Comparison of ENCODE assay signal across 8 cellular contexts in the genomic region with DNA sequence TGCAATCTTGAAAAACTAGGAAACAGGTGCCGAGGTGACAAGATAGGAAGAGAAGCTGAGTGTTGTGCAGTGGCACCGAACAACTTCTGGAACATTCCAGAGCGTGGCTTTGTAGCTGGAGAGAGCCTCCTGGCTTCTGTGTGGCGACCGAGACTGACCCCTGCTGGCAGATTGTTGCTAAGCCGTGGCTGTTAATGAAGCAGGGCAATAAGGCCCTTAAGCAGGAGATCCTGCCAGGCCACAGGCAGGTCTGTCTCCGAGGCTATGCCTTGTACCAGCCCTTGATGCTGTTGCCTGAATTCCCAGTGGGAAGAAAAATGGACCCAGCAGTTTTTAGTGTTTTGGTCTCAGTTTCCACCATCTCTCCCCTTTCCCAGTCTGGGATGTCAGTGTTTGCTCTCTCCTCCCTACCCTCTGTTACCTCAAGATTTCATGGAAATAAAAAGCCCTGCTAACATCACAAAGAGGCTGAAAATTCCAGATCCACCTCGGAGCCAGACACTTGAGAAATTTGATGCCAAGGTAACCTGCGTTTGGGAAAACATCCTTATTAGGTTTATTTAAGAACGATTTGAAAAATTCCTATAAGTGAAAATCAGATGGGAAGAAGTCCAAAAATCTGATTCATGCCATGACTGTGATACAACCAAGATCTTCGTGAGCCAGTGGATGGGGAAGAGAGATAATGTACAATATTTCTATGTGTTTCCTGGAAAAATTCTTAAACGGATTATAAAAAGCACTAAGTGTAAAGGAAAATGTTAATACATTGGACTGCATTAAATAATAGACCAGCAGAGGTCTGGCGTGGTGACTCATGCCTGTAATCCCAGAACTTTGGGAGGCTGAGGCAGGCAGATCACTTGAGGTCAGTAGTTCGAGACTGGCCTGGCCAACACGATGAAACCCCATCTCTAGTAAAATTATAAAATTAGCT.
DNase-seq lines count a peak whose midpoint lies in the region; ATAC-seq and TF ChIP-seq lines count a peak whose summit lies in the region.

No MANE protein-coding gene starts in this region.

- H3K4me3 ChIP-seq in gastroesophageal sphincter (no peak overlapping the region), ovary (no peak overlapping the region), transverse colon (no peak overlapping the region)

- intact Hi-C loops in ovary (cut with DNase I) (loop anchor here in 1 of 4 donors (10.0 kb wide), 1 partner anchor 313 kb away; no protein-coding TSS in a partner anchor), transverse colon (cut with DNase I; ENCODE audit: low total_unique reads) (loop anchor here (10.0 kb wide), 1 partner anchor 153 kb away; no protein-coding TSS in a partner anchor)

- H3K4me1 ChIP-seq in gastroesophageal sphincter (peaks cover 0 to 11% (median 0%) of the 10 kb centered on the region in 3 donors), ovary (ENCODE audit: insufficient read depth) (peaks cover 3% of the 10 kb centered on the region), transverse colon (peaks cover 0 to 10% (median 1%) of the 10 kb centered on the region in 4 donors)

- TF ChIP-seq EP300 in gastroesophageal sphincter (IDR thresholded peaks at IDR 0.05) (no peak), ovary (IDR thresholded peaks at IDR 0.05) (no peak), transverse colon (IDR thresholded peaks at IDR 0.05; ENCODE audit: low read depth) (no peak)

- in situ Hi-C loops in transverse colon (cut with MboI; ENCODE audit: low pct_ligation_motif_present in 1 of 4, low pct_unique_long_range_greater_than_20kb in 1 of 4, low sequenced_read_pairs in 3 of 4), result loop anchor here (5.0 to 25.0 kb wide), 3 partner anchors 305 to 313 kb away; no protein-coding TSS in a partner anchor

- H3K27me3 ChIP-seq in gastroesophageal sphincter, result no peaks in the 10 kb centered on the region
- H3K27me3 ChIP-seq in ovary, result no peaks in the 10 kb centered on the region
- no peaks in the 10 kb centered on the region for H3K27me3 ChIP-seq in transverse colon

- no peaks in the 10 kb centered on the region for H3K36me3 ChIP-seq in gastroesophageal sphincter
- no peaks in the 10 kb centered on the region for H3K36me3 ChIP-seq in ovary
- H3K36me3 ChIP-seq in transverse colon, result no peaks in the 10 kb centered on the region

- H3K27ac ChIP-seq in gastroesophageal sphincter, result no peak overlapping the region
- no peak overlapping the region for H3K27ac ChIP-seq in ovary
- no peak overlapping the region for H3K27ac ChIP-seq in transverse colon

- WGBS in gastroesophageal sphincter (ENCODE audit: low coverage in 1 of 2), 2 donors, result 49 to 50% methylated on average over 11 to 14 of the region's 15 CpGs
- WGBS in ovary, 3 donors, result 67 to 70% (median 70%) methylated on average over 15 of the region's 15 CpGs
- 53 to 58% methylated on average over 6 to 15 of the region's 15 CpGs for WGBS in transverse colon (ENCODE audit: low coverage in 1 of 2), 2 donors

- H3K9me3 ChIP-seq in gastroesophageal sphincter (no peaks in the 10 kb centered on the region), ovary (no peaks in the 10 kb centered on the region), transverse colon (no peaks in the 10 kb centered on the region)

- ATAC-seq in GM18870 (IDR thresholded peaks at IDR 0.05; ENCODE audit: unreplicated experiment) (peak; percentile 48), HG03558 (IDR thresholded peaks at IDR 0.05; ENCODE audit: extremely low read depth, unreplicated experiment) (peak; percentile 46), gastroesophageal sphincter (peak; percentile 63)

- TF ChIP-seq CTCF in AG09319 (IDR thresholded peaks at IDR 0.05; ENCODE audit: low read depth, low read length) (peak; percentile 90), gastroesophageal sphincter (IDR thresholded peaks at IDR 0.05) (peak; percentile 72 to 89 (median 78)), ovary (IDR thresholded peaks at IDR 0.05) (peak; percentile 30 to 35 (median 34)), transverse colon (IDR thresholded peaks at IDR 0.05) (peak; percentile 76 to 91 (median 90))

- no peak for TF ChIP-seq POLR2A in gastroesophageal sphincter (IDR thresholded peaks at IDR 0.05)
- no peak for TF ChIP-seq POLR2A in ovary (IDR thresholded peaks at IDR 0.05)
- TF ChIP-seq POLR2A in transverse colon (IDR thresholded peaks at IDR 0.05), result no peak

- DNase-seq in AG09319 (ENCODE audit: extremely low read depth, low read depth) (no peak), RKO (ENCODE audit: low spot score) (peak; percentile 12), ovary (peak; percentile 58 to 84 (median 72)), transverse colon (peak; percentile 88)
- DNase-seq in activated effector memory CD4-positive, alpha-beta T cell treated with Interleukin-2 at 50 U/mL for 16 hours, result peak; percentile 69

Comparison
In these comparisons a context has a peak if more than half of its experiments do, and no peak if none do; other contexts are left out.
1. CTCF ChIP-seq: peak in every context shown above with its lines; median percentile 90 in AG09319; 90 in transverse colon; 78 in gastroesophageal sphincter; 34 in ovary.